Comparison of ENCODE assay signal across 8 cellular contexts in genomic region chr16:84585886-84586285, GRCh38. TPM values are rescaled to one million over a fixed set of nuclear protein-coding genes. Genes with fewer than 3 reads are reported as not detected.
DNase-seq lines count a peak whose midpoint lies in the region; ATAC-seq lines count a peak whose summit lies in the region.

No MANE protein-coding gene starts in this region.

- no peaks in the 10 kb centered on the region for H3K79me2 ChIP-seq in mesendoderm (ENCODE audit: control insufficient read depth, insufficient read depth, low read length)

- H4K8ac ChIP-seq in mesendoderm (ENCODE audit: low read depth, low read length), result no peak overlapping the region

- H3K27ac ChIP-seq in mesendoderm (ENCODE audit: low read depth, low read length), result no peak overlapping the region

- H3K4me3 ChIP-seq in mesendoderm (ENCODE audit: low read length), result no peak overlapping the region

- no peak overlapping the region for H2AK5ac ChIP-seq in mesendoderm (ENCODE audit: low read length)

- H2BK120ac ChIP-seq in mesendoderm (ENCODE audit: low read depth, low read length), result no peak overlapping the region

- ATAC-seq in GM18873 (IDR thresholded peaks at IDR 0.05; ENCODE audit: low FRiP score, unreplicated experiment), result peak; percentile 55
- peak; percentile 84 for ATAC-seq in HG02678 (IDR thresholded peaks at IDR 0.05; ENCODE audit: unreplicated experiment)

- in situ Hi-C loops in SK-MEL-5 (cut with HindIII; ENCODE audit: low pct_unique_long_range_greater_than_20kb, low sequenced_read_pairs), result no loop called here

- H3K27me3 ChIP-seq in mesendoderm (ENCODE audit: insufficient read depth, low read length, poor library complexity), result no peaks in the 10 kb centered on the region

- no peak overlapping the region for H2BK15ac ChIP-seq in mesendoderm (replicated peaks; ENCODE audit: low read depth)

- H4K5ac ChIP-seq in mesendoderm (ENCODE audit: low read length), result peak overlapping the region; percentile 5

- peak; percentile 65 for DNase-seq in SK-MEL-5 (ENCODE audit: low read depth, low spot score)
- peak; percentile 75 for DNase-seq in mesendoderm
- DNase-seq in RKO (ENCODE audit: low spot score), result no peak
- DNase-seq in ureter (ENCODE audit: low spot score), result no peak
- DNase-seq in H4 (ENCODE audit: low spot score), result no peak
- DNase-seq in HCEC 1CT, result no peak

- H3K79me1 ChIP-seq in mesendoderm (ENCODE audit: low read length), result no peaks in the 10 kb centered on the region

- no peaks in the 10 kb centered on the region for H3K4me1 ChIP-seq in mesendoderm (ENCODE audit: control insufficient read depth, low read depth, low read length)

- H3K4me2 ChIP-seq in mesendoderm (ENCODE audit: low read length), result no peak overlapping the region

- H2BK5ac ChIP-seq in mesendoderm (ENCODE audit: low read length), result no peak overlapping the region

- H3K9ac ChIP-seq in mesendoderm (ENCODE audit: low read length), result no peak overlapping the region

- no peak overlapping the region for H3K18ac ChIP-seq in mesendoderm (ENCODE audit: low read length)

- WGBS in mesendoderm (ENCODE audit: extremely low coverage, insufficient coverage, low lambda C conversion rate), result no CpG with 5 or more reads among the region's 10 CpGs

- no peaks in the 10 kb centered on the region for H3K36me3 ChIP-seq in mesendoderm (ENCODE audit: control insufficient read depth, insufficient read depth, low read length)

- peak overlapping the region; percentile 27 for H3K56ac ChIP-seq in mesendoderm (ENCODE audit: low read length)

- no peak overlapping the region for H3K4ac ChIP-seq in mesendoderm (ENCODE audit: low read depth, low read length)

- H3K23ac ChIP-seq in mesendoderm (ENCODE audit: low read length), result no peak overlapping the region

RNA-seq across cellular contexts. Expression of gene COTL1, which starts 32.0 kb away (rescaled TPM):
- 159 and 171 TPM in 2 replicates for total RNA-seq in SK-MEL-5 (2014; rRNA removed; shearing (Covaris generic))
- 289 and 290 TPM in 2 replicates for polyA plus RNA-seq in SK-MEL-5 (2015; cell fraction: cytosol; rRNA removed)
- 32.8 and 33.8 TPM in 2 replicates for polyA plus RNA-seq in SK-MEL-5 (2015; cell fraction: nucleus; rRNA removed)
- polyA plus RNA-seq in mesendoderm (2013, experiment 1 of 2), result 102 TPM
- polyA plus RNA-seq in mesendoderm (2013, experiment 2 of 2), result 104 TPM
- total RNA-seq in ureter, result 79.6 TPM
- 197 and 232 TPM in 2 replicates for total RNA-seq in H4 (2014; rRNA removed; shearing (Covaris generic))

Comparison
In these comparisons a context has a peak if more than half of its experiments do, and no peak if none do; other contexts are left out.
1. DNase-seq: peak in SK-MEL-5 (single experiment) and mesendoderm (single experiment); none in RKO (single experiment), ureter (single experiment), H4 (single experiment) and HCEC 1CT (single experiment).